ENCODE assay signal across 1 cellular context in the genomic region with DNA sequence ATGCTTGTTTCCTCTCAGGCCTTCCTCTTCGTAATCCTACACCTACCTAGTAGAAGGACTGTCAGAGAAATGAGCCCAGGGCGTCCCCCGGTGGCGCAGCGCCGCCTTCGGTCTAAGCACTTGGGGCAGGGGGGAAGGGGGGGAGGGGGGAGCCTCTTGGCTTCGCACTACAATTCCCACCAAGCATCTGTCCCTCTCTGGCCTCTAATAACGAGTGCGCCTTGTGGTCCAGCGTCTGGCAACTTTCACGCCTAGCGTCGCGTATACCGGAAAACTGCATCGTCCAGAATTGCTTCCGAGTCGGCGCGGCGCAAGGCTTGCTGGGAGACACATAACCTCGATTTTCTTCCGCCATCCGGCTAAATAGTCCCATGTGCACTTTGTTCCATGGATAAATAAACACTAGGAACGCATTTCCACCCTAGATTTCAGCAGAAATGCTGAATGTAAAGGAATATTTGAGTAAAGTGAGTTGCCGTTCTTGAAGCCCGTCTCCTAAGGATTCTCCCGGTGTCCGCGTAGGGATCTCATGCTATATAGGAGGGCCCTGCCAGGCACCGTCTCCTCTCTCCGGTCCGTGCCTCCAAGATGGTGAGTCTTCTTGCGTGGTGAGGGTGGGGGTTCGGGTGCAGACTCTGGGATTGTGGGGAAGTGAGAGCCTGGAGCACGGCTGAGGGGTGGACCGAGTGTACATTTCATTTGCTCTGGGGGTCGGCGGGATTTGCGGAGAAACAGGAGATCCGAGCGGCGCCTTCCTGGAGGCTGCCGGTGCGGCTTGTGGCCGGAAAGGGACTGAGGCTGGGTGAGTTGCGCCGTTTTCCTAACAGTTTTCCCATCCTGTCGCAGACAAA.
A peak's percentile ranks its signal among the peaks of the same experiment; 100 is the strongest.
TF ChIP-seq lines count a peak whose summit lies in the region.

A gene (plus strand): TSS at position 340 of the 851 bp plus-strand sequence. CDS start 249 bp downstream, at position 589.

TF ChIP-seq in GM12878, 131 proteins besides CTCF, POLR2A, EP300 and RAD21 (continued from another document and continues in another):
- TF ChIP-seq, protein P1, sequence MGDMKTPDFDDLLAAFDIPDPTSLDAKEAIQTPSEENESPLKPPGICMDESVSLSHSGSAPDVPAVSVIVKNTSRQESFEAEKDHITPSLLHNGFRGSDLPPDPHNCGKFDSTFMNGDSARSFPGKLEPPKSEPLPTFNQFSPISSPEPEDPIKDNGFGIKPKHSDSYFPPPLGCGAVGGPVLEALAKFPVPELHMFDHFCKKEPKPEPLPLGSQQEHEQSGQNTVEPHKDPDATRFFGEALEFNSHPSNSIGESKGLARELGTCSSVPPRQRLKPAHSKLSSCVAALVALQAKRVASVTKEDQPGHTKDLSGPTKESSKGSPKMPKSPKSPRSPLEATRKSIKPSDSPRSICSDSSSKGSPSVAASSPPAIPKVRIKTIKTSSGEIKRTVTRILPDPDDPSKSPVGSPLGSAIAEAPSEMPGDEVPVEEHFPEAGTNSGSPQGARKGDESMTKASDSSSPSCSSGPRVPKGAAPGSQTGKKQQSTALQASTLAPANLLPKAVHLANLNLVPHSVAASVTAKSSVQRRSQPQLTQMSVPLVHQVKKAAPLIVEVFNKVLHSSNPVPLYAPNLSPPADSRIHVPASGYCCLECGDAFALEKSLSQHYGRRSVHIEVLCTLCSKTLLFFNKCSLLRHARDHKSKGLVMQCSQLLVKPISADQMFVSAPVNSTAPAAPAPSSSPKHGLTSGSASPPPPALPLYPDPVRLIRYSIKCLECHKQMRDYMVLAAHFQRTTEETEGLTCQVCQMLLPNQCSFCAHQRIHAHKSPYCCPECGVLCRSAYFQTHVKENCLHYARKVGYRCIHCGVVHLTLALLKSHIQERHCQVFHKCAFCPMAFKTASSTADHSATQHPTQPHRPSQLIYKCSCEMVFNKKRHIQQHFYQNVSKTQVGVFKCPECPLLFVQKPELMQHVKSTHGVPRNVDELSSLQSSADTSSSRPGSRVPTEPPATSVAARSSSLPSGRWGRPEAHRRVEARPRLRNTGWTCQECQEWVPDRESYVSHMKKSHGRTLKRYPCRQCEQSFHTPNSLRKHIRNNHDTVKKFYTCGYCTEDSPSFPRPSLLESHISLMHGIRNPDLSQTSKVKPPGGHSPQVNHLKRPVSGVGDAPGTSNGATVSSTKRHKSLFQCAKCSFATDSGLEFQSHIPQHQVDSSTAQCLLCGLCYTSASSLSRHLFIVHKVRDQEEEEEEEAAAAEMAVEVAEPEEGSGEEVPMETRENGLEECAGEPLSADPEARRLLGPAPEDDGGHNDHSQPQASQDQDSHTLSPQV (IDR thresholded peaks at IDR 0.05), result no peak; the same call in 1 of the 2 replicates
- TF ChIP-seq CHD2 (IDR thresholded peaks at IDR 0.05; ENCODE audit: borderline replicate concordance, low read depth, low read length) (peak; percentile 97), KAT2A (conservative IDR thresholded peaks at IDR 0.05; ENCODE audit: control insufficient read depth, low read depth, low read length) (no peak), BHLHE40 (IDR thresholded peaks at IDR 0.05; ENCODE audit: borderline replicate concordance in 1 of 2, low read depth in 2 of 2, low read length in 1 of 2) (peak in 1 of 2 experiments; percentile 53; a peak in 3 of 4 replicates), SMAD5 (IDR thresholded peaks at IDR 0.05; ENCODE audit: low read depth) (peak; percentile 99), ZNF24 (IDR thresholded peaks at IDR 0.05) (no peak), NBN (IDR thresholded peaks at IDR 0.05) (peak; percentile 96; the same call in 1 of the 2 replicates), MYB (IDR thresholded peaks at IDR 0.05; ENCODE audit: borderline replicate concordance, low read depth, low read length) (0 out of 2 replicates have a peak, but pooled peaks have one; percentile 44), ZNF274 (IDR thresholded peaks at IDR 0.05; ENCODE audit: insufficient read depth, insufficient read length) (no peak), ZNF384 (IDR thresholded peaks at IDR 0.05; ENCODE audit: borderline replicate concordance, low read depth, low read length) (no peak), CBFB (IDR thresholded peaks at IDR 0.05; ENCODE audit: low read depth) (peak; percentile 98), POLR2AphosphoS2 (IDR thresholded peaks at IDR 0.05; ENCODE audit: low read depth, low read length) (peak; percentile 98), TARDBP (IDR thresholded peaks at IDR 0.05; ENCODE audit: borderline replicate concordance) (peak; percentile 89), NFIC (IDR thresholded peaks at IDR 0.05; ENCODE audit: low read depth, low read length) (peak; percentile 79), ZNF207 (IDR thresholded peaks at IDR 0.05; ENCODE audit: borderline replicate concordance) (peak; percentile 100), NFYA (IDR thresholded peaks at IDR 0.05; ENCODE audit: borderline replicate concordance, low read depth, low read length) (no peak), BACH1 (IDR thresholded peaks at IDR 0.05; ENCODE audit: borderline replicate concordance) (no peak), FOS (IDR thresholded peaks at IDR 0.05; ENCODE audit: borderline replicate concordance, extremely low read depth, insufficient read length) (no peak), ASH2L (IDR thresholded peaks at IDR 0.05; ENCODE audit: borderline replicate concordance, low read depth) (0 out of 2 replicates have a peak, but pooled peaks have one; percentile 59), MYC (IDR thresholded peaks at IDR 0.05; ENCODE audit: insufficient read depth, insufficient read length, insufficient replicate concordance, low read length, severe bottlenecking) (peak; percentile 13), SREBF1 (IDR thresholded peaks at IDR 0.05; ENCODE audit: low read length) (peak; percentile 71)
- TF ChIP-seq, protein P2, sequence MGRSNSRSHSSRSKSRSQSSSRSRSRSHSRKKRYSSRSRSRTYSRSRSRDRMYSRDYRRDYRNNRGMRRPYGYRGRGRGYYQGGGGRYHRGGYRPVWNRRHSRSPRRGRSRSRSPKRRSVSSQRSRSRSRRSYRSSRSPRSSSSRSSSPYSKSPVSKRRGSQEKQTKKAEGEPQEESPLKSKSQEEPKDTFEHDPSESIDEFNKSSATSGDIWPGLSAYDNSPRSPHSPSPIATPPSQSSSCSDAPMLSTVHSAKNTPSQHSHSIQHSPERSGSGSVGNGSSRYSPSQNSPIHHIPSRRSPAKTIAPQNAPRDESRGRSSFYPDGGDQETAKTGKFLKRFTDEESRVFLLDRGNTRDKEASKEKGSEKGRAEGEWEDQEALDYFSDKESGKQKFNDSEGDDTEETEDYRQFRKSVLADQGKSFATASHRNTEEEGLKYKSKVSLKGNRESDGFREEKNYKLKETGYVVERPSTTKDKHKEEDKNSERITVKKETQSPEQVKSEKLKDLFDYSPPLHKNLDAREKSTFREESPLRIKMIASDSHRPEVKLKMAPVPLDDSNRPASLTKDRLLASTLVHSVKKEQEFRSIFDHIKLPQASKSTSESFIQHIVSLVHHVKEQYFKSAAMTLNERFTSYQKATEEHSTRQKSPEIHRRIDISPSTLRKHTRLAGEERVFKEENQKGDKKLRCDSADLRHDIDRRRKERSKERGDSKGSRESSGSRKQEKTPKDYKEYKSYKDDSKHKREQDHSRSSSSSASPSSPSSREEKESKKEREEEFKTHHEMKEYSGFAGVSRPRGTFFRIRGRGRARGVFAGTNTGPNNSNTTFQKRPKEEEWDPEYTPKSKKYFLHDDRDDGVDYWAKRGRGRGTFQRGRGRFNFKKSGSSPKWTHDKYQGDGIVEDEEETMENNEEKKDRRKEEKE (IDR thresholded peaks at IDR 0.05), result no peak
- TF ChIP-seq, protein P3, sequence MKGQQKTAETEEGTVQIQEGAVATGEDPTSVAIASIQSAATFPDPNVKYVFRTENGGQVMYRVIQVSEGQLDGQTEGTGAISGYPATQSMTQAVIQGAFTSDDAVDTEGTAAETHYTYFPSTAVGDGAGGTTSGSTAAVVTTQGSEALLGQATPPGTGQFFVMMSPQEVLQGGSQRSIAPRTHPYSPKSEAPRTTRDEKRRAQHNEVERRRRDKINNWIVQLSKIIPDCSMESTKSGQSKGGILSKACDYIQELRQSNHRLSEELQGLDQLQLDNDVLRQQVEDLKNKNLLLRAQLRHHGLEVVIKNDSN (IDR thresholded peaks at IDR 0.05; ENCODE audit: borderline replicate concordance, extremely low read length, insufficient read depth, low read depth, low read length), result no peak
- TF ChIP-seq, protein P4, sequence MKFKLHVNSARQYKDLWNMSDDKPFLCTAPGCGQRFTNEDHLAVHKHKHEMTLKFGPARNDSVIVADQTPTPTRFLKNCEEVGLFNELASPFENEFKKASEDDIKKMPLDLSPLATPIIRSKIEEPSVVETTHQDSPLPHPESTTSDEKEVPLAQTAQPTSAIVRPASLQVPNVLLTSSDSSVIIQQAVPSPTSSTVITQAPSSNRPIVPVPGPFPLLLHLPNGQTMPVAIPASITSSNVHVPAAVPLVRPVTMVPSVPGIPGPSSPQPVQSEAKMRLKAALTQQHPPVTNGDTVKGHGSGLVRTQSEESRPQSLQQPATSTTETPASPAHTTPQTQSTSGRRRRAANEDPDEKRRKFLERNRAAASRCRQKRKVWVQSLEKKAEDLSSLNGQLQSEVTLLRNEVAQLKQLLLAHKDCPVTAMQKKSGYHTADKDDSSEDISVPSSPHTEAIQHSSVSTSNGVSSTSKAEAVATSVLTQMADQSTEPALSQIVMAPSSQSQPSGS (IDR thresholded peaks at IDR 0.05; ENCODE audit: low read length), result peak; percentile 74; the same call in 1 of the 2 replicates
- TF ChIP-seq, protein P5, sequence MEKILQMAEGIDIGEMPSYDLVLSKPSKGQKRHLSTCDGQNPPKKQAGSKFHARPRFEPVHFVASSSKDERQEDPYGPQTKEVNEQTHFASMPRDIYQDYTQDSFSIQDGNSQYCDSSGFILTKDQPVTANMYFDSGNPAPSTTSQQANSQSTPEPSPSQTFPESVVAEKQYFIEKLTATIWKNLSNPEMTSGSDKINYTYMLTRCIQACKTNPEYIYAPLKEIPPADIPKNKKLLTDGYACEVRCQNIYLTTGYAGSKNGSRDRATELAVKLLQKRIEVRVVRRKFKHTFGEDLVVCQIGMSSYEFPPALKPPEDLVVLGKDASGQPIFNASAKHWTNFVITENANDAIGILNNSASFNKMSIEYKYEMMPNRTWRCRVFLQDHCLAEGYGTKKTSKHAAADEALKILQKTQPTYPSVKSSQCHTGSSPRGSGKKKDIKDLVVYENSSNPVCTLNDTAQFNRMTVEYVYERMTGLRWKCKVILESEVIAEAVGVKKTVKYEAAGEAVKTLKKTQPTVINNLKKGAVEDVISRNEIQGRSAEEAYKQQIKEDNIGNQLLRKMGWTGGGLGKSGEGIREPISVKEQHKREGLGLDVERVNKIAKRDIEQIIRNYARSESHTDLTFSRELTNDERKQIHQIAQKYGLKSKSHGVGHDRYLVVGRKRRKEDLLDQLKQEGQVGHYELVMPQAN (conservative IDR thresholded peaks at IDR 0.05), result peak; percentile 77
- TF ChIP-seq, protein P6, sequence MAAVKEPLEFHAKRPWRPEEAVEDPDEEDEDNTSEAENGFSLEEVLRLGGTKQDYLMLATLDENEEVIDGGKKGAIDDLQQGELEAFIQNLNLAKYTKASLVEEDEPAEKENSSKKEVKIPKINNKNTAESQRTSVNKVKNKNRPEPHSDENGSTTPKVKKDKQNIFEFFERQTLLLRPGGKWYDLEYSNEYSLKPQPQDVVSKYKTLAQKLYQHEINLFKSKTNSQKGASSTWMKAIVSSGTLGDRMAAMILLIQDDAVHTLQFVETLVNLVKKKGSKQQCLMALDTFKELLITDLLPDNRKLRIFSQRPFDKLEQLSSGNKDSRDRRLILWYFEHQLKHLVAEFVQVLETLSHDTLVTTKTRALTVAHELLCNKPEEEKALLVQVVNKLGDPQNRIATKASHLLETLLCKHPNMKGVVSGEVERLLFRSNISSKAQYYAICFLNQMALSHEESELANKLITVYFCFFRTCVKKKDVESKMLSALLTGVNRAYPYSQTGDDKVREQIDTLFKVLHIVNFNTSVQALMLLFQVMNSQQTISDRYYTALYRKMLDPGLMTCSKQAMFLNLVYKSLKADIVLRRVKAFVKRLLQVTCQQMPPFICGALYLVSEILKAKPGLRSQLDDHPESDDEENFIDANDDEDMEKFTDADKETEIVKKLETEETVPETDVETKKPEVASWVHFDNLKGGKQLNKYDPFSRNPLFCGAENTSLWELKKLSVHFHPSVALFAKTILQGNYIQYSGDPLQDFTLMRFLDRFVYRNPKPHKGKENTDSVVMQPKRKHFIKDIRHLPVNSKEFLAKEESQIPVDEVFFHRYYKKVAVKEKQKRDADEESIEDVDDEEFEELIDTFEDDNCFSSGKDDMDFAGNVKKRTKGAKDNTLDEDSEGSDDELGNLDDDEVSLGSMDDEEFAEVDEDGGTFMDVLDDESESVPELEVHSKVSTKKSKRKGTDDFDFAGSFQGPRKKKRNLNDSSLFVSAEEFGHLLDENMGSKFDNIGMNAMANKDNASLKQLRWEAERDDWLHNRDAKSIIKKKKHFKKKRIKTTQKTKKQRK (IDR thresholded peaks at IDR 0.05; ENCODE audit: low read depth, low read length), result no peak; the same call in 1 of the 2 replicates
- TF ChIP-seq, protein P7, sequence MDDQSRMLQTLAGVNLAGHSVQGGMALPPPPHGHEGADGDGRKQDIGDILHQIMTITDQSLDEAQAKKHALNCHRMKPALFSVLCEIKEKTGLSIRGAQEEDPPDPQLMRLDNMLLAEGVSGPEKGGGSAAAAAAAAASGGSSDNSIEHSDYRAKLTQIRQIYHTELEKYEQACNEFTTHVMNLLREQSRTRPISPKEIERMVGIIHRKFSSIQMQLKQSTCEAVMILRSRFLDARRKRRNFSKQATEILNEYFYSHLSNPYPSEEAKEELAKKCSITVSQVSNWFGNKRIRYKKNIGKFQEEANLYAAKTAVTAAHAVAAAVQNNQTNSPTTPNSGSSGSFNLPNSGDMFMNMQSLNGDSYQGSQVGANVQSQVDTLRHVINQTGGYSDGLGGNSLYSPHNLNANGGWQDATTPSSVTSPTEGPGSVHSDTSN (IDR thresholded peaks at IDR 0.05; ENCODE audit: insufficient replicate concordance, low read depth, low read length), result peak; percentile 66
- TF ChIP-seq, protein P8, sequence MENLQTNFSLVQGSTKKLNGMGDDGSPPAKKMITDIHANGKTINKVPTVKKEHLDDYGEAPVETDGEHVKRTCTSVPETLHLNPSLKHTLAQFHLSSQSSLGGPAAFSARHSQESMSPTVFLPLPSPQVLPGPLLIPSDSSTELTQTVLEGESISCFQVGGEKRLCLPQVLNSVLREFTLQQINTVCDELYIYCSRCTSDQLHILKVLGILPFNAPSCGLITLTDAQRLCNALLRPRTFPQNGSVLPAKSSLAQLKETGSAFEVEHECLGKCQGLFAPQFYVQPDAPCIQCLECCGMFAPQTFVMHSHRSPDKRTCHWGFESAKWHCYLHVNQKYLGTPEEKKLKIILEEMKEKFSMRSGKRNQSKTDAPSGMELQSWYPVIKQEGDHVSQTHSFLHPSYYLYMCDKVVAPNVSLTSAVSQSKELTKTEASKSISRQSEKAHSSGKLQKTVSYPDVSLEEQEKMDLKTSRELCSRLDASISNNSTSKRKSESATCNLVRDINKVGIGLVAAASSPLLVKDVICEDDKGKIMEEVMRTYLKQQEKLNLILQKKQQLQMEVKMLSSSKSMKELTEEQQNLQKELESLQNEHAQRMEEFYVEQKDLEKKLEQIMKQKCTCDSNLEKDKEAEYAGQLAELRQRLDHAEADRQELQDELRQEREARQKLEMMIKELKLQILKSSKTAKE (IDR thresholded peaks at IDR 0.05; ENCODE audit: low read depth, poor library complexity, severe bottlenecking), result peak; percentile 98
